Comparison of ENCODE assay signal across 13 cellular contexts in the genomic region with DNA sequence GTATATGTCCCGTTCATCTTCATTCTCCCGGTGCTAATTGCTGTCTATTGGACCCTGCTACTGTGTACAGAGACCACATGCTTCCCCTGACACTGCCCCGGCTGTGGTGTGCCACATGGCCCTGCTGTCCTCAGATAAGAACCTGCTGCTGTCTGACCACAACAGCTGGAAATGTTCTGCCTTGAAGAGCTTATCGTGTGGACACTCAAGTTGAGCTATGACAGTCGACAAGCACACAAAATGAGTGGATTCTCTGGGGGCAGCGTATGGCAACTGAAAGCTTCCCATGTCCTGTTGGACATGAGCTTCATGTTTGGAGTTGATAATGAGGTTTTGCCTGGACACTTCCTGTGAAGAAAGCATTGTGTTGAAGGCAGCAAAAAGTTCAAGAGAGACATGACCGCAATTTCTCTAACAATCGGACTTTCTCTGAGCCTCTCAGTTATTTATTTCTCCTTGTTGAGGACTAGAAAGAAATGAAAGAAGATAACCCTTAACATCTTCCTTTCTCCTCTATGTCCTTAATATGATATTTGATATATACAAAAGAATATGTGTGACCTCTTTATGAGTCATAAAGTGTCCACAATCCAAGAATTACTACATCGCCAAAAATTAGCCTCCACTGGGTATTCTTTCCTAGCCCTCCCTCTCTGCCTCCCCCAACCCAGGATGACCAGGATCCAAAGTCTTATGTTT.
DNase-seq lines count a peak whose midpoint lies in the region; ATAC-seq and TF ChIP-seq lines count a peak whose summit lies in the region.
"Had no signal": no experiment of that assay in that cellular context is flagged by ENCODE, and none has a peak within 500 bp of the region (broad histone marks: within the 10 kb centered on the region; RNA-seq: fewer than 3 reads in every experiment).

No MANE protein-coding gene starts in this region.

- no peak overlapping the region for H3K27ac ChIP-seq in BLaER1
- peak overlapping the region; percentile 4 for H3K27ac ChIP-seq in colonic mucosa
- H3K27ac ChIP-seq: RWPE1 had no signal

- peak; percentile 59 for DNase-seq in MG63
- no peak for DNase-seq in colonic mucosa
- peak; percentile 14 for DNase-seq in mucosa of gallbladder (ENCODE audit: low spot score)
- no peak for DNase-seq in NCI-H1417 treated with DMSO at 0.1 percent for 48 hours (lab: John Stamatoyannopoulos, UW)
- no peak for DNase-seq in activated T-cell treated with anti-CD3 and anti-CD28 coated beads, Interleukin-2, amount 50 U/mL, for 1 hour
- DNase-seq: dermis blood vessel endothelial cell, foreskin melanocyte, Karpas-422, NCI-H2227 treated with DMSO at 0.1 percent for 48 hours had no signal

- H3K36me3 ChIP-seq in BLaER1 (no peaks in the 10 kb centered on the region), MG63 (peaks cover 2% of the 10 kb centered on the region; the same call in 1 of the 2 replicates), colonic mucosa (no peaks in the 10 kb centered on the region)

- H3K27me3 ChIP-seq in BLaER1 (no peaks in the 10 kb centered on the region), MG63 (no peaks in the 10 kb centered on the region), colonic mucosa (no peaks in the 10 kb centered on the region)

- no peak overlapping the region for H3K9ac ChIP-seq in BLaER1
- no peak overlapping the region for H3K9ac ChIP-seq in colonic mucosa (ENCODE audit: low read depth in 2 of 2, low read length in 2 of 2)

- peak overlapping the region; percentile 46 for H3K4me2 ChIP-seq in BLaER1

- TF ChIP-seq CTCF in colonic mucosa (IDR thresholded peaks at IDR 0.05): no peak

- H3K4me3 ChIP-seq in BLaER1 (no peak overlapping the region), MG63 (no peak overlapping the region), colonic mucosa (no peak overlapping the region)

- intact Hi-C loops in colonic mucosa (cut with DNase I): no loop called here

- peaks cover 9% of the 10 kb centered on the region; the same call in 1 of the 2 replicates for H3K9me3 ChIP-seq in BLaER1
- H3K9me3 ChIP-seq in MG63: no peaks in the 10 kb centered on the region; the same call in 1 of the 2 replicates
- H3K9me3 ChIP-seq in colonic mucosa: no peaks in the 10 kb centered on the region

- ATAC-seq in HG02798 (IDR thresholded peaks at IDR 0.05; ENCODE audit: poor library complexity, unreplicated experiment): no peak
- no peak for ATAC-seq in GM21825 (IDR thresholded peaks at IDR 0.05; ENCODE audit: unreplicated experiment)

- no peaks in the 10 kb centered on the region for H4K20me1 ChIP-seq in BLaER1

- H3K4me1 ChIP-seq in BLaER1 (peaks cover 17% of the 10 kb centered on the region), colonic mucosa (no peaks in the 10 kb centered on the region)

Comparison
In these comparisons a context has a peak if more than half of its experiments do, and no peak if none do; other contexts are left out.
1. DNase-seq: peak in MG63 (single experiment) and mucosa of gallbladder (single experiment); none in colonic mucosa (single experiment), NCI-H1417 treated with DMSO at 0.1 percent for 48 hours (single experiment) and activated T-cell treated with anti-CD3 and anti-CD28 coated beads, Interleukin-2, amount 50 U/mL, for 1 hour (single experiment).